8 cellular contexts compared by ENCODE assay signal in the genomic region with DNA sequence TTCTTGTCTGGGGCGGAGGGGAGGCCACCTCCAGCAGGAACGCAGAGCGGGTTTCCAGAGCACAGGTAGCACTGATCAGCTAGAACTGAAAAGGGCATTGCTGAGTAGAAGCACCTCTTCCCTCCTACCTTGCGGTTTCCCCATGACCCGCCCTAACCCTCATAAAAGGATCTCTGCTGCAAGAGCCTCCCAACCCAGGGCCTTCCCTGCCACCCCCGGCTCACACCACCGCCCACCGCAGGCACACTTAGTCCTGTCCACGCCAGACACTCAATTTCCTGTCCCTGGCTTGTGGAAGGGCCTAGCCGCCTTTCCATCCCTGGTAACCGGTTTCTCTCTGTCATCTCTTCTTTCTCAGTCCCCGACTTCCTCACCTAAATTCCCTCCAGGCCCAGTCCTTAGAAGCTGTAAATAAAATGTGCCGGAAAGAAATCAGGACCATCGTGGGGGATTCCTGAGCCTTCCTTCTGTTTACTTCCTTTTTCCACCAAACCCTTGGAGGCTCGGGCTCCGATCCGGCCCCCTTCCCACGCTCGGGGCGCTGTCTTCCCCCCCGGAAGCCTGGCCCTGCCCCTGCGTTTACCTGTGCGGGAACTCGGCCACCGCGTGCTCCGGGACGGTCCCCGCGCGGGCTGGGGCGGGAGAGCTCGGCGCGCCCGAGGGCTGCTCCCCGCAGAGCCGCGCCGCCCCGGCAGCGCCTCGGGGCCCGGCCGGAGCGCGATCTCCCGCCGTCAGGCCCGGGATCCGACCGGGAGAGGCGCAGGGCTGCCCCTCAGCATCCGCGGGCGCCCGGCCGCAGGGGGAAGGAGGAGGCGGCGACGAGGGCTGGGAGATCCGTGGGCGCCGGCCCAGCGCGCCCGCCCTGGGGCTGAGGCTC. TPM values are rescaled to one million over a fixed set of nuclear protein-coding genes. Genes with fewer than 3 reads are reported as not detected.
DNase-seq lines count a peak whose midpoint lies in the region; ATAC-seq and TF ChIP-seq lines count a peak whose summit lies in the region.

No MANE protein-coding gene starts in this region.

- H3K4me3 Mint-ChIP-seq in CD4-positive, CD25-positive, alpha-beta regulatory T cell, result peak overlapping the region; percentile 94 to 97 (median 96)

- TF ChIP-seq CTCF in HL-60 (IDR thresholded peaks at IDR 0.05; ENCODE audit: insufficient read depth, low read length) (no peak), breast epithelium (IDR thresholded peaks at IDR 0.05) (no peak)

- peaks cover 5 to 50% (median 32%) of the 10 kb centered on the region in 4 donors for H3K4me1 Mint-ChIP-seq in CD4-positive, CD25-positive, alpha-beta regulatory T cell

- peak overlapping the region; percentile 22 to 95 (median 88) for H3K27ac Mint-ChIP-seq in CD4-positive, CD25-positive, alpha-beta regulatory T cell

- ATAC-seq in CD4-positive, CD25-positive, alpha-beta regulatory T cell (ENCODE audit: low read depth in 2 of 2), result peak; percentile 32 to 46
- ATAC-seq in GM19452 (IDR thresholded peaks at IDR 0.05; ENCODE audit: unreplicated experiment), result peak; percentile 11

- no peaks in the 10 kb centered on the region for H3K9me3 ChIP-seq in CD4-positive, CD25-positive, alpha-beta regulatory T cell (ENCODE audit: control insufficient read depth in 2 of 2, low read length in 2 of 2)
- no peaks in the 10 kb centered on the region for H3K9me3 ChIP-seq in breast epithelium

- no peaks in the 10 kb centered on the region for H3K36me3 Mint-ChIP-seq in CD4-positive, CD25-positive, alpha-beta regulatory T cell

- peak; percentile 56 to 82 (median 56) for DNase-seq in CD4-positive, CD25-positive, alpha-beta regulatory T cell
- no peak for DNase-seq in HL-60 (ENCODE audit: low read depth in 1 of 2, low spot score in 1 of 2)
- DNase-seq in T-helper 22 cell (ENCODE audit: low read depth), result peak; percentile 57
- DNase-seq in breast epithelium (ENCODE audit: low spot score in 2 of 2), result peak in 1 of 2 donors; percentile 48
- peak; percentile 29 to 44 (median 30) for DNase-seq in stimulated activated CD4-positive, alpha-beta T cell treated with anti-CD3 and anti-CD28 coated beads, TNF-alpha, amount 100 ng/mL, for 4 hours (ENCODE audit: low read depth in 3 of 3)
- no peak for DNase-seq in DMS114 treated with DMSO at 0.1 percent for 48 hours (lab: John Stamatoyannopoulos, UW; ENCODE audit: unreplicated experiment)

- peaks cover 40% of the 10 kb centered on the region for H3K4me1 ChIP-seq in CD4-positive, CD25-positive, alpha-beta regulatory T cell (ENCODE audit: control insufficient read depth, insufficient read depth, low read length, poor library complexity, severe bottlenecking)
- peaks cover 0 to 9% of the 10 kb centered on the region in 2 donors for H3K4me1 ChIP-seq in breast epithelium

- TF ChIP-seq POLR2A in breast epithelium (IDR thresholded peaks at IDR 0.05), result no peak

- no peaks in the 10 kb centered on the region for H3K27me3 ChIP-seq in CD4-positive, CD25-positive, alpha-beta regulatory T cell (ENCODE audit: control insufficient read depth, insufficient read depth, low read length)
- H3K27me3 ChIP-seq in HL-60 (ENCODE audit: insufficient read depth, poor library complexity, severe bottlenecking) (peaks cover 4% of the 10 kb centered on the region), breast epithelium (no peaks in the 10 kb centered on the region), layer of hippocampus (ENCODE audit: control insufficient read depth, insufficient read depth, low read length) (no peaks in the 10 kb centered on the region)

- no peaks in the 10 kb centered on the region for H3K36me3 ChIP-seq in CD4-positive, CD25-positive, alpha-beta regulatory T cell (ENCODE audit: control insufficient read depth, insufficient read depth, low read length)
- no peaks in the 10 kb centered on the region for H3K36me3 ChIP-seq in breast epithelium

- intact Hi-C loops in breast epithelium (cut with DNase I; ENCODE audit: low total_unique reads), result no loop called here

- H3K27ac ChIP-seq in CD4-positive, CD25-positive, alpha-beta regulatory T cell (ENCODE audit: insufficient read depth, low read length, poor library complexity, severe bottlenecking), result peak overlapping the region; percentile 14
- H3K27ac ChIP-seq in HL-60 (replicated peaks), result no peak overlapping the region
- H3K27ac ChIP-seq in breast epithelium, result peak overlapping the region; percentile 67 to 88
- peak overlapping the region; percentile 52 for H3K27ac ChIP-seq in layer of hippocampus (ENCODE audit: low read depth, low read length)

- peak overlapping the region; percentile 79 for H3K4me3 ChIP-seq in CD4-positive, CD25-positive, alpha-beta regulatory T cell (ENCODE audit: low read depth, low read length)
- H3K4me3 ChIP-seq in HL-60 (replicated peaks; ENCODE audit: insufficient read depth, low read length) (peak overlapping the region; percentile 44), breast epithelium (peak overlapping the region; percentile 60 to 96 (median 70))

- peaks cover 7% of the 10 kb centered on the region for H3K27me3 Mint-ChIP-seq in CD4-positive, CD25-positive, alpha-beta regulatory T cell

- peaks cover 0 to 2% (median 0%) of the 10 kb centered on the region in 7 donors for H3K9me3 Mint-ChIP-seq in CD4-positive, CD25-positive, alpha-beta regulatory T cell

RNA-seq across cellular contexts. Expression of gene ADCY3, which starts 0.7 kb away (rescaled TPM):
- total RNA-seq in CD4-positive, CD25-positive, alpha-beta regulatory T cell, result 67.6 TPM
- polyA plus RNA-seq in CD4-positive, CD25-positive, alpha-beta regulatory T cell, result 10 to 100 TPM in 2 of 4 donors, 1 to 10 TPM in 2; 3.8 to 12.8 (median 7.5) TPM
- total RNA-seq in breast epithelium, result 10 to 100 TPM; 29.3 to 89.1 (median 56.1) TPM

RNA-seq across cellular contexts. Expression of gene DNAJC27, which starts 52.4 kb away (rescaled TPM):
- 14.6 TPM for total RNA-seq in CD4-positive, CD25-positive, alpha-beta regulatory T cell
- 1 to 10 TPM; 2.7 to 7.3 (median 5.4) TPM for polyA plus RNA-seq in CD4-positive, CD25-positive, alpha-beta regulatory T cell
- total RNA-seq in breast epithelium, result 10 to 100 TPM in 2 of 3 donors, 1 to 10 TPM in 1; 5.1 to 12.6 (median 10.8) TPM

Comparison
In these comparisons a context has a peak if more than half of its experiments do, and no peak if none do; other contexts are left out.
1. DNase-seq: peak in CD4-positive, CD25-positive, alpha-beta regulatory T cell (3 of 3), T-helper 22 cell (single experiment) and stimulated activated CD4-positive, alpha-beta T cell treated with anti-CD3 and anti-CD28 coated beads, TNF-alpha, amount 100 ng/mL, for 4 hours (3 of 3); none in HL-60 (0 of 2) and DMS114 treated with DMSO at 0.1 percent for 48 hours (single experiment).
2. Peak in every context shown above with its lines, with median percentiles within 50 percentile points of each other: H3K4me3 ChIP-seq.